In genomic region chr17:42850964-42851363, GRCh38 we compare ENCODE assay signal across 16 cellular contexts. TPM values are rescaled to one million over a fixed set of nuclear protein-coding genes. Genes with fewer than 3 reads are reported as not detected.
A peak's percentile ranks its signal among the peaks of the same experiment; 100 is the strongest.
DNase-seq lines count a peak whose midpoint lies in the region; ATAC-seq and TF ChIP-seq lines count a peak whose summit lies in the region.
"Had no signal": no experiment of that assay in that cellular context is flagged by ENCODE, and none has a peak within 500 bp of the region (broad histone marks: within the 10 kb centered on the region; RNA-seq: fewer than 3 reads in every experiment).

AOC3 (plus strand) TSS chr17:42851199; CDS start chr17:42851344, 145 bp downstream.

- peaks cover 5% of the 10 kb centered on the region for H3K36me3 Mint-ChIP-seq in activated T-helper 17 cell treated with anti-CD3 and anti-CD28 coated beads, Interleukin-2, amount 50 U/mL, for 72 hours (ENCODE audit: low read depth)
- no peaks in the 10 kb centered on the region for H3K36me3 Mint-ChIP-seq in nephron (ENCODE audit: low read depth)
- peaks cover 2% of the 10 kb centered on the region for H3K36me3 Mint-ChIP-seq in activated T-helper 1 cell treated with anti-CD3 and anti-CD28 coated beads, Interleukin-12 subunit alpha, Interleukin-12 subunit beta, Interleukin-2, Interleukin-4 antibody, amounts not matched to agents 30 ng/mL and 10 ng/mL and 1 ng/mL, durations not matched to agents 14 hours and 24 hours and 36 hours (ENCODE audit: low read depth)

- peaks cover 8 to 56% of the 10 kb centered on the region in 2 donors for H3K4me1 ChIP-seq in thoracic aorta (ENCODE audit: control insufficient read depth in 1 of 2, low read depth in 2 of 2)

- no peak for ATAC-seq in activated T-helper 17 cell treated with anti-CD3 and anti-CD28 coated beads, Interleukin-2, amount 50 U/mL, for 72 hours (replicated peaks)
- ATAC-seq in left cardiac atrium (peak; percentile 49 to 58), thoracic aorta (ENCODE audit: insufficient number of reproducible peaks, low FRiP score, low read depth) (peak; percentile 39), HG03175 (IDR thresholded peaks at IDR 0.05; ENCODE audit: unreplicated experiment) (no peak), HG03378 (IDR thresholded peaks at IDR 0.05; ENCODE audit: unreplicated experiment) (no peak)
- ATAC-seq in activated CD4-positive, CD25-positive, alpha-beta regulatory T cell treated with anti-CD3 and anti-CD28 coated beads, Interleukin-2, amount 50 U/mL, for 24 hours, result no peak

- no peak within 1 kb of the TSS for H3K4me3 Mint-ChIP-seq in activated T-helper 17 cell treated with anti-CD3 and anti-CD28 coated beads, Interleukin-2, amount 50 U/mL, for 72 hours
- peak within 1 kb of the TSS in 1 of 3 experiments; percentile 13 for H3K4me3 Mint-ChIP-seq in nephron
- no peak within 1 kb of the TSS for H3K4me3 Mint-ChIP-seq in activated T-helper 1 cell treated with anti-CD3 and anti-CD28 coated beads, Interleukin-12 subunit alpha, Interleukin-12 subunit beta, Interleukin-2, Interleukin-4 antibody, amounts not matched to agents 30 ng/mL and 10 ng/mL and 1 ng/mL, durations not matched to agents 14 hours and 24 hours and 36 hours
- H3K4me3 Mint-ChIP-seq: activated naive CD8-positive, alpha-beta T cell treated with anti-CD3 and anti-CD28 coated beads for 36 hours had no signal

- H3K36me3 ChIP-seq in thoracic aorta, result no peaks in the 10 kb centered on the region
- H3K36me3 ChIP-seq: WERI-Rb-1 had no signal

- H3K27me3 Mint-ChIP-seq in activated T-helper 17 cell treated with anti-CD3 and anti-CD28 coated beads, Interleukin-2, amount 50 U/mL, for 72 hours, result peaks cover 17% of the 10 kb centered on the region
- no peaks in the 10 kb centered on the region for H3K27me3 Mint-ChIP-seq in nephron (ENCODE audit: low read depth)
- H3K27me3 Mint-ChIP-seq in activated T-helper 1 cell treated with anti-CD3 and anti-CD28 coated beads, Interleukin-12 subunit alpha, Interleukin-12 subunit beta, Interleukin-2, Interleukin-4 antibody, amounts not matched to agents 30 ng/mL and 10 ng/mL and 1 ng/mL, durations not matched to agents 14 hours and 24 hours and 36 hours (ENCODE audit: insufficient read depth), result no peaks in the 10 kb centered on the region
- H3K27me3 Mint-ChIP-seq: activated naive CD8-positive, alpha-beta T cell treated with anti-CD3 and anti-CD28 coated beads for 36 hours had no signal

- H3K4me1 Mint-ChIP-seq in activated T-helper 17 cell treated with anti-CD3 and anti-CD28 coated beads, Interleukin-2, amount 50 U/mL, for 72 hours, result peaks cover 8% of the 10 kb centered on the region
- H3K4me1 Mint-ChIP-seq in nephron, result peaks cover 29% of the 10 kb centered on the region
- peaks cover 15% of the 10 kb centered on the region for H3K4me1 Mint-ChIP-seq in activated T-helper 1 cell treated with anti-CD3 and anti-CD28 coated beads, Interleukin-12 subunit alpha, Interleukin-12 subunit beta, Interleukin-2, Interleukin-4 antibody, amounts not matched to agents 30 ng/mL and 10 ng/mL and 1 ng/mL, durations not matched to agents 14 hours and 24 hours and 36 hours (ENCODE audit: low read depth)

- H3K4me3 ChIP-seq in thoracic aorta, result peak within 1 kb of the TSS; percentile 77

- H3K27ac ChIP-seq in thoracic aorta, result peak within 1 kb of the TSS; percentile 96
- H3K27ac ChIP-seq: WERI-Rb-1 had no signal

- H3K9me3 Mint-ChIP-seq in activated T-helper 17 cell treated with anti-CD3 and anti-CD28 coated beads, Interleukin-2, amount 50 U/mL, for 72 hours, result no peaks in the 10 kb centered on the region
- no peaks in the 10 kb centered on the region for H3K9me3 Mint-ChIP-seq in nephron
- no peaks in the 10 kb centered on the region for H3K9me3 Mint-ChIP-seq in activated T-helper 1 cell treated with anti-CD3 and anti-CD28 coated beads, Interleukin-12 subunit alpha, Interleukin-12 subunit beta, Interleukin-2, Interleukin-4 antibody, amounts not matched to agents 30 ng/mL and 10 ng/mL and 1 ng/mL, durations not matched to agents 14 hours and 24 hours and 36 hours
- H3K9me3 Mint-ChIP-seq: activated naive CD8-positive, alpha-beta T cell treated with anti-CD3 and anti-CD28 coated beads for 36 hours had no signal

- no peaks in the 10 kb centered on the region for H3K9me3 ChIP-seq in thoracic aorta

- DNase-seq in left cardiac atrium, result peak; percentile 54
- no peak for DNase-seq in thoracic aorta (ENCODE audit: low spot score)
- no peak for DNase-seq in activated T-helper 1 cell treated with anti-CD3 and anti-CD28 coated beads, Interleukin-12 subunit alpha, Interleukin-12 subunit beta, Interleukin-2, Interleukin-4 antibody, amounts not matched to agents 30 ng/mL and 10 ng/mL and 1 ng/mL, durations not matched to agents 14 hours and 24 hours and 36 hours (ENCODE audit: low spot score)
- DNase-seq: activated naive CD8-positive, alpha-beta T cell treated with anti-CD3 and anti-CD28 coated beads for 36 hours; DMS 273 treated with DMSO at 0.1 percent for 48 hours; erythroblast; mesendoderm; NCI-H1436 treated with DMSO at 0.1 percent for 48 hours; NCI-H446 treated with DMSO at 0.1 percent for 48 hours; substantia nigra; WERI-Rb-1 had no signal

- H3K27ac Mint-ChIP-seq in activated T-helper 17 cell treated with anti-CD3 and anti-CD28 coated beads, Interleukin-2, amount 50 U/mL, for 72 hours, result peak within 1 kb of the TSS; percentile 25
- H3K27ac Mint-ChIP-seq in nephron, result peak within 1 kb of the TSS; percentile 62 to 85 (median 70)
- no peak within 1 kb of the TSS for H3K27ac Mint-ChIP-seq in activated T-helper 1 cell treated with anti-CD3 and anti-CD28 coated beads, Interleukin-12 subunit alpha, Interleukin-12 subunit beta, Interleukin-2, Interleukin-4 antibody, amounts not matched to agents 30 ng/mL and 10 ng/mL and 1 ng/mL, durations not matched to agents 14 hours and 24 hours and 36 hours
- H3K27ac Mint-ChIP-seq: activated naive CD8-positive, alpha-beta T cell treated with anti-CD3 and anti-CD28 coated beads for 36 hours had no signal

- TF ChIP-seq CTCF in nephron (IDR thresholded peaks at IDR 0.05; ENCODE audit: unreplicated experiment in 3 of 3) (no peak), thoracic aorta (IDR thresholded peaks at IDR 0.05) (no peak)

- intact Hi-C loops in left cardiac atrium (cut with DNase I), result no loop called here
- intact Hi-C loops in activated T-helper 1 cell treated with anti-CD3 and anti-CD28 coated beads, Interleukin-12 subunit alpha, Interleukin-12 subunit beta, Interleukin-2, Interleukin-4 antibody, amounts not matched to agents 30 ng/mL and 10 ng/mL and 1 ng/mL, durations not matched to agents 14 hours and 24 hours and 36 hours (cut with micrococcal nuclease), result no loop called here

- H3K27me3 ChIP-seq in thoracic aorta (replicated peaks; ENCODE audit: insufficient read depth), result no peaks in the 10 kb centered on the region

RNA-seq across cellular contexts. Expression of gene AOC3, which starts in this region (rescaled TPM):
- total RNA-seq in activated T-helper 17 cell treated with anti-CD3 and anti-CD28 coated beads, Interleukin-2, amount 50 U/mL, for 72 hours, result 1 to 10 TPM; 2.2 to 3.0 TPM
- 10 to 100 TPM; 56.6 to 96.4 TPM for total RNA-seq in left cardiac atrium
- total RNA-seq in thoracic aorta, result 100 to 1,000 TPM; 117 to 146 TPM
- total RNA-seq in activated T-helper 1 cell treated with anti-CD3 and anti-CD28 coated beads, Interleukin-12 subunit alpha, Interleukin-12 subunit beta, Interleukin-2, Interleukin-4 antibody, amounts not matched to agents 30 ng/mL and 10 ng/mL and 1 ng/mL, durations not matched to agents 14 hours and 24 hours and 36 hours, result 1.9 and 3.7 TPM in 2 replicates

Comparison
In these comparisons a context has a peak if more than half of its experiments do, and no peak if none do; other contexts are left out.
1. RNA of gene AOC3 (total RNA-seq): 117 to 146 TPM in thoracic aorta and 56.6 to 96.4 TPM in left cardiac atrium; 2.2 to 3.0 TPM in activated T-helper 17 cell treated with anti-CD3 and anti-CD28 coated beads, Interleukin-2, amount 50 U/mL, for 72 hours and 1.9 to 3.7 TPM in activated T-helper 1 cell treated with anti-CD3 and anti-CD28 coated beads, Interleukin-12 subunit alpha, Interleukin-12 subunit beta, Interleukin-2, Interleukin-4 antibody, amounts not matched to agents 30 ng/mL and 10 ng/mL and 1 ng/mL, durations not matched to agents 14 hours and 24 hours and 36 hours; every median in the first group is over 10 times any median in the second.
2. ATAC-seq: peak in left cardiac atrium (2 of 2) and thoracic aorta (single experiment); none in activated T-helper 17 cell treated with anti-CD3 and anti-CD28 coated beads, Interleukin-2, amount 50 U/mL, for 72 hours (single experiment), activated CD4-positive, CD25-positive, alpha-beta regulatory T cell treated with anti-CD3 and anti-CD28 coated beads, Interleukin-2, amount 50 U/mL, for 24 hours (0 of 2), HG03175 (single experiment) and HG03378 (single experiment).